Comparison of ENCODE assay signal across 24 cellular contexts in genomic region chr3:195236801-195237570, GRCh38. TPM values are rescaled to one million over a fixed set of nuclear protein-coding genes. Genes with fewer than 3 reads are reported as not detected.
DNase-seq lines count a peak whose midpoint lies in the region; ATAC-seq, FAIRE-seq and TF ChIP-seq lines count a peak whose summit lies in the region.
"Had no signal": no experiment of that assay in that cellular context is flagged by ENCODE, and none has a peak within 500 bp of the region (broad histone marks: within the 10 kb centered on the region; RNA-seq: fewer than 3 reads in every experiment).

No MANE protein-coding gene starts in this region.

- peaks cover 0 to 14% (median 0%) of the 10 kb centered on the region in 4 donors for H3K4me1 ChIP-seq in Peyer's patch
- peaks cover 0 to 36% (median 18%) of the 10 kb centered on the region in 6 donors for H3K4me1 ChIP-seq in spleen

- H3K9me3 ChIP-seq in Peyer's patch (no peaks in the 10 kb centered on the region), spleen (peaks cover 0 to 12% (median 7%) of the 10 kb centered on the region in 8 donors)
- H3K9me3 ChIP-seq: transverse colon had no signal

- 96 to 99% (median 98%) methylated on average over 8 to 10 of the region's 10 CpGs for WGBS in spleen, 5 donors

- ATAC-seq in left lobe of liver (no peak), HG03378 (IDR thresholded peaks at IDR 0.05; ENCODE audit: unreplicated experiment) (no peak)
- ATAC-seq: K562 had no signal

- H3K36me3 ChIP-seq in Peyer's patch (no peaks in the 10 kb centered on the region), spleen (peaks cover 0 to 8% (median 0%) of the 10 kb centered on the region in 6 donors)
- H3K36me3 ChIP-seq: esophagus squamous epithelium, stomach, transverse colon had no signal

- DNase-seq in Ammon's horn (ENCODE audit: low spot score) (peak; percentile 1), Peyer's patch (peak in 2 of 3 donors; percentile 15 to 17), left lobe of liver (ENCODE audit: low spot score) (peak; percentile 31), spleen (peak; percentile 40), frontal cortex (ENCODE audit: low spot score in 2 of 2) (no peak), NCI-H526 treated with DMSO at 0.1 percent for 48 hours (lab: John Stamatoyannopoulos, UW) (no peak), DMS79 treated with DMSO at 0.1 percent for 48 hours (lab: John Stamatoyannopoulos, UW) (no peak)
- DNase-seq: activated CD4-positive, alpha-beta T cell treated with anti-CD3 and anti-CD28 coated beads, Interleukin-2, amount 10 ng/mL, durations not matched to agents 24 days and 14 days; activated naive CD8-positive, alpha-beta T cell treated with anti-CD3 and anti-CD28 coated beads for 36 hours; COR-L47; esophagus squamous epithelium; foreskin melanocyte; GF-D8; HCEC 1CT; NCI-H1436; NCI-H2107; NCI-H446; transverse colon had no signal

- TF ChIP-seq POLR2A in Peyer's patch (IDR thresholded peaks at IDR 0.05), result no peak
- TF ChIP-seq POLR2A in spleen (IDR thresholded peaks at IDR 0.05), result no peak

- TF ChIP-seq CTCF in Peyer's patch (IDR thresholded peaks at IDR 0.05) (no peak), spleen (IDR thresholded peaks at IDR 0.05 in 8 of 11, conservative IDR thresholded peaks at IDR 0.05 in 3 of 11) (no peak)

- intact Hi-C loops in spleen (cut with DNase I; ENCODE audit: low total_unique reads), result loop anchor here (10.0 kb wide), 1 partner anchor 72 kb away; no protein-coding TSS in a partner anchor

- H3K27ac ChIP-seq in Peyer's patch, result no peak overlapping the region
- H3K27ac ChIP-seq in spleen, result peak overlapping the region in 2 of 8 donors; percentile 81 to 85
- H3K27ac ChIP-seq: BLaER1, SK-N-MC had no signal

- no peak for FAIRE-seq in frontal cortex (lab: Jason Lieb, UNC)
- FAIRE-seq: endometrium, K562 had no signal

- H3K4me3 ChIP-seq in Peyer's patch, result no peak overlapping the region
- no peak overlapping the region for H3K4me3 ChIP-seq in spleen
- H3K4me3 ChIP-seq: BLaER1, esophagus squamous epithelium, K562, SK-N-MC, stomach, transverse colon had no signal

- H3K27me3 ChIP-seq in Peyer's patch (no peaks in the 10 kb centered on the region), spleen (replicated peaks in 1 of 7) (no peaks in the 10 kb centered on the region)
- H3K27me3 ChIP-seq: BLaER1, esophagus squamous epithelium, stomach, transverse colon had no signal

RNA-seq across cellular contexts. Expression of gene XXYLT1, which starts 34.0 kb away (rescaled TPM):
- total RNA-seq in Peyer's patch (10 to 100 TPM in 1 of 4 donors, 1 to 10 TPM in 3; 5.4 to 18.2 (median 6.9) TPM), left lobe of liver (2.8 TPM), spleen (10 to 100 TPM in 4 of 7 donors, 1 to 10 TPM in 3; 7.7 to 22.3 (median 16.4) TPM), frontal cortex (23.6 TPM)
- polyA plus RNA-seq in spleen, result 1 to 10 TPM; 2.7 to 4.5 (median 3.4) TPM

Comparison
In these comparisons a context has a peak if more than half of its experiments do, and no peak if none do; other contexts are left out.
1. DNase-seq: peak in Ammon's horn (single experiment), Peyer's patch (2 of 3), left lobe of liver (single experiment) and spleen (single experiment); none in frontal cortex (0 of 2), NCI-H526 treated with DMSO at 0.1 percent for 48 hours (single experiment) and DMS79 treated with DMSO at 0.1 percent for 48 hours (single experiment).